Comparison of ENCODE assay signal across 19 cellular contexts in the genomic region with DNA sequence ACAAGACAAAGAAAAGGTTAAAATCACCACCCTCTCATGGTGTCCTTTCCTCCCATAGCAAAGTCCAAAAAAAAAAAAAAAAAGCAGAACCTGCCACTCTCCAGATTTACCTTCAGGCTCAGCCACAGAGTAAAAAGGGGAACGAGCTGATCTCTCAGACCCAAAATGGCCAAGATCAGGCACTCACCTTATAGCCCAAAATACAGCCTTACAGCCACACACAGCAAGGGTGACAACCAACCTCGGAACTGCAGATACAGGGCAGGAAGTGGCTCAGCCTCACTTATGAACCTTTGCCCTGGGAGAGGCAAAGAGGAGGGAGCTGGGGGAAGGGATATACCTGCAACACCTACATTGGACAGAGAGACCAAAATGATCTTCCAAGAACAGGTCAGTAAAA. TPM values are rescaled to one million over a fixed set of nuclear protein-coding genes. Genes with fewer than 3 reads are reported as not detected.
DNase-seq lines count a peak whose midpoint lies in the region; ATAC-seq, FAIRE-seq and TF ChIP-seq lines count a peak whose summit lies in the region.
"Had no signal": no experiment of that assay in that cellular context is flagged by ENCODE, and none has a peak within 500 bp of the region (broad histone marks: within the 10 kb centered on the region; RNA-seq: fewer than 3 reads in every experiment).

No MANE protein-coding gene starts in this region.

- H3K27me3 ChIP-seq in CD4-positive, alpha-beta T cell (ENCODE audit: control insufficient read depth, insufficient read depth, low read length) = no peaks in the 10 kb centered on the region
- H3K27me3 ChIP-seq: adrenal gland, ovary had no signal

- no peak for TF ChIP-seq CTCF in CD4-positive, alpha-beta T cell (IDR thresholded peaks at IDR 0.05)
- no peak for TF ChIP-seq CTCF in mucosa of descending colon (IDR thresholded peaks at IDR 0.05)
- no peak for TF ChIP-seq CTCF in HFFc6 (IDR thresholded peaks at IDR 0.05)

- DNase-seq in CD4-positive, alpha-beta T cell = no peak
- DNase-seq in GM12891 (ENCODE audit: insufficient read length, low spot score) = no peak
- peak; percentile 50 for DNase-seq in activated CD4-positive, alpha-beta memory T cell treated with anti-CD3 and anti-CD28 coated beads, Interleukin-2, amount 10 ng/mL, durations not matched to agents 7 days and 5 days
- peak in 2 of 3 donors; percentile 71 to 83 for DNase-seq in mucosa of descending colon
- no peak for DNase-seq in RPMI8226
- DNase-seq in HFFc6 = no peak
- no peak for DNase-seq in AG08395 (ENCODE audit: low spot score)
- DNase-seq: adrenal gland, caudate nucleus, DND-41, H7, mesendoderm, NCI-H1048, ovary had no signal

- H3K4me3 ChIP-seq in mucosa of descending colon = peak overlapping the region; percentile 4
- H3K4me3 ChIP-seq: adrenal gland, ovary had no signal

- H3K4me3 Mint-ChIP-seq in CD4-positive, alpha-beta T cell = peak overlapping the region; percentile 30
- H3K4me3 Mint-ChIP-seq in activated CD4-positive, alpha-beta memory T cell treated with anti-CD3 and anti-CD28 coated beads, Interleukin-2, amount 10 ng/mL, durations not matched to agents 7 days and 5 days = no peak overlapping the region
- H3K4me3 Mint-ChIP-seq in HFFc6 = no peak overlapping the region

- no peak for TF ChIP-seq POLR2A in GM12891 (IDR thresholded peaks at IDR 0.05; ENCODE audit: low read depth, low read length)

- POLR2A ChIA-PET in CD4-positive, alpha-beta T cell (lab: Charles Lee) = interaction anchor here (0.7 kb wide), 1 partner anchor 1622 kb away, joined by 3 read pairs; a partner anchor contains a TSS
- POLR2A ChIA-PET in activated CD4-positive, alpha-beta memory T cell treated with anti-CD3 and anti-CD28 coated beads, Interleukin-2, amount 10 ng/mL, durations not matched to agents 7 days and 5 days (lab: Charles Lee) = interaction anchor here (1.3 to 1.8 kb wide), 2 partner anchors 13 to 90 kb away, joined by 3 to 6 read pairs; a partner anchor contains a TSS

- intact Hi-C loops in CD4-positive, alpha-beta T cell (cut with DNase I, micrococcal nuclease) = loop anchor here (5.0 to 10.0 kb wide), 9 partner anchors 185 to 1835 kb away; a partner anchor contains a TSS
- intact Hi-C loops in mucosa of descending colon (cut with DNase I, micrococcal nuclease) = no loop called here

- no peak overlapping the region for H3K27ac Mint-ChIP-seq in CD4-positive, alpha-beta T cell
- H3K27ac Mint-ChIP-seq in activated CD4-positive, alpha-beta memory T cell treated with anti-CD3 and anti-CD28 coated beads, Interleukin-2, amount 10 ng/mL, durations not matched to agents 7 days and 5 days = no peak overlapping the region
- no peak overlapping the region for H3K27ac Mint-ChIP-seq in HFFc6

- no peak overlapping the region for H3K27ac ChIP-seq in CD4-positive, alpha-beta T cell (ENCODE audit: low read depth, low read length)
- H3K27ac ChIP-seq: adrenal gland, ovary had no signal

- ATAC-seq in CD4-positive, alpha-beta T cell (ENCODE audit: poor library complexity) = no peak
- ATAC-seq in mucosa of descending colon (peak; percentile 61), SK-N-SH treated with all-trans-retinoic acid at 6 μM for 48 hours (no peak)

- H3K4me1 ChIP-seq in mucosa of descending colon (ENCODE audit: low read depth) = peaks cover 48% of the 10 kb centered on the region

- H3K36me3 ChIP-seq in mucosa of descending colon (ENCODE audit: low read depth) = peaks cover 4% of the 10 kb centered on the region
- H3K36me3 ChIP-seq: adrenal gland, ovary had no signal

- H3K36me3 Mint-ChIP-seq in CD4-positive, alpha-beta T cell (ENCODE audit: low read depth) = peaks cover 23% of the 10 kb centered on the region
- H3K36me3 Mint-ChIP-seq in activated CD4-positive, alpha-beta memory T cell treated with anti-CD3 and anti-CD28 coated beads, Interleukin-2, amount 10 ng/mL, durations not matched to agents 7 days and 5 days (ENCODE audit: low read depth) = peaks cover 12% of the 10 kb centered on the region
- H3K36me3 Mint-ChIP-seq in HFFc6 (ENCODE audit: low read depth) = no peaks in the 10 kb centered on the region

- no peaks in the 10 kb centered on the region for H3K9me3 Mint-ChIP-seq in CD4-positive, alpha-beta T cell
- no peaks in the 10 kb centered on the region for H3K9me3 Mint-ChIP-seq in activated CD4-positive, alpha-beta memory T cell treated with anti-CD3 and anti-CD28 coated beads, Interleukin-2, amount 10 ng/mL, durations not matched to agents 7 days and 5 days
- H3K9me3 Mint-ChIP-seq in HFFc6 = no peaks in the 10 kb centered on the region

- peaks cover 82% of the 10 kb centered on the region for H3K4me1 Mint-ChIP-seq in CD4-positive, alpha-beta T cell (ENCODE audit: low read depth)
- H3K4me1 Mint-ChIP-seq in activated CD4-positive, alpha-beta memory T cell treated with anti-CD3 and anti-CD28 coated beads, Interleukin-2, amount 10 ng/mL, durations not matched to agents 7 days and 5 days = peaks cover 49% of the 10 kb centered on the region
- H3K4me1 Mint-ChIP-seq in HFFc6 (ENCODE audit: low read depth) = peaks cover 17% of the 10 kb centered on the region

- H3K9me3 ChIP-seq in CD4-positive, alpha-beta T cell (ENCODE audit: control insufficient read depth, low read length) = no peaks in the 10 kb centered on the region
- no peaks in the 10 kb centered on the region for H3K9me3 ChIP-seq in mucosa of descending colon
- H3K9me3 ChIP-seq: adrenal gland, ovary had no signal

- CTCF ChIA-PET in CD4-positive, alpha-beta T cell (lab: Charles Lee) = no interaction called here
- CTCF ChIA-PET in activated CD4-positive, alpha-beta memory T cell treated with anti-CD3 and anti-CD28 coated beads, Interleukin-2, amount 10 ng/mL, durations not matched to agents 7 days and 5 days (lab: Charles Lee) = interaction anchor here (1.2 to 1.6 kb wide), 2 partner anchors 21 to 133 kb away, joined by 3 read pairs; no protein-coding TSS in a partner anchor

- peak; percentile 85 for FAIRE-seq in GM12891 (lab: Jason Lieb, UNC)
- FAIRE-seq: frontal cortex, HTR-8/SVneo had no signal

- H3K27me3 Mint-ChIP-seq in CD4-positive, alpha-beta T cell = no peaks in the 10 kb centered on the region
- no peaks in the 10 kb centered on the region for H3K27me3 Mint-ChIP-seq in activated CD4-positive, alpha-beta memory T cell treated with anti-CD3 and anti-CD28 coated beads, Interleukin-2, amount 10 ng/mL, durations not matched to agents 7 days and 5 days
- no peaks in the 10 kb centered on the region; the same call in 1 of the 2 replicates for H3K27me3 Mint-ChIP-seq in HFFc6 (ENCODE audit: insufficient read depth)

TF ChIP-seq in GM12891, 5 proteins besides CTCF, POLR2A, EP300 and RAD21:
- TF ChIP-seq SPI1 (IDR thresholded peaks at IDR 0.05; ENCODE audit: low read depth, low read length) = no peak
- no peak for TF ChIP-seq TAF1 (IDR thresholded peaks at IDR 0.05; ENCODE audit: low read depth, low read length)
- no peak for TF ChIP-seq POU2F2 (IDR thresholded peaks at IDR 0.05; ENCODE audit: low read depth, low read length)
- no peak for TF ChIP-seq POLR2AphosphoS5 (IDR thresholded peaks at IDR 0.05; ENCODE audit: low read depth, low read length)

TF ChIP-seq in SK-N-SH treated with all-trans-retinoic acid at 6 μM for 48 hours, 23 proteins besides CTCF, POLR2A, EP300 and RAD21 (continues in another document):
- no peak for TF ChIP-seq RARB (CRISPR knock-in tag; IDR thresholded peaks at IDR 0.05)

RNA-seq across cellular contexts. Expression of a gene that starts 4.5 kb away (rescaled TPM):
- 10 to 100 TPM; 26.7 to 27.7 TPM for total RNA-seq in CD4-positive, alpha-beta T cell
- polyA plus RNA-seq in GM12891 (2012; ENCODE audit: low read depth, missing spikeins) = 13.8 TPM
- 10 to 100 TPM; 19.1 to 19.2 TPM for total RNA-seq in activated CD4-positive, alpha-beta memory T cell treated with anti-CD3 and anti-CD28 coated beads, Interleukin-2, amount 10 ng/mL, durations not matched to agents 7 days and 5 days
- total RNA-seq in mucosa of descending colon = 100 to 1,000 TPM in 1 of 3 donors, 10 to 100 TPM in 2; 78.0 to 195 (median 92.1) TPM
- 10 to 100 TPM; 12.7 to 15.6 (median 14.7) TPM for total RNA-seq in HFFc6 (2021; fragmentation: NEBNext Ultra II Directional; extraction: Animal tissue kit (Norgen Biotek cat#: 25700))

RNA-seq across cellular contexts. Expression of a gene that starts 9.0 kb away (rescaled TPM):
- total RNA-seq in CD4-positive, alpha-beta T cell = under 1 TPM in 1 of 2 experiments, not detected in 1; 0.16 TPM
- polyA plus RNA-seq in GM12891 (2012; ENCODE audit: low read depth, missing spikeins) = 0.10 TPM
- total RNA-seq in activated CD4-positive, alpha-beta memory T cell treated with anti-CD3 and anti-CD28 coated beads, Interleukin-2, amount 10 ng/mL, durations not matched to agents 7 days and 5 days = under 1 TPM; 0.20 to 0.30 TPM
- under 1 TPM in 2 of 3 donors, not detected in 1; 0.20 to 0.22 TPM for total RNA-seq in mucosa of descending colon
- not detected for total RNA-seq in HFFc6 (2021; fragmentation: NEBNext Ultra II Directional; extraction: Animal tissue kit (Norgen Biotek cat#: 25700))
- total RNA-seq: SK-MEL-5 had no signal

RNA-seq across cellular contexts. Expression of a gene that starts 24.6 kb away (rescaled TPM):
- total RNA-seq in CD4-positive, alpha-beta T cell = not detected
- not detected for polyA plus RNA-seq in GM12891 (2012; ENCODE audit: low read depth, missing spikeins)
- not detected for total RNA-seq in activated CD4-positive, alpha-beta memory T cell treated with anti-CD3 and anti-CD28 coated beads, Interleukin-2, amount 10 ng/mL, durations not matched to agents 7 days and 5 days
- not detected for total RNA-seq in mucosa of descending colon
- total RNA-seq in HFFc6 (2021; fragmentation: NEBNext Ultra II Directional; extraction: Animal tissue kit (Norgen Biotek cat#: 25700)) = not detected
- total RNA-seq: adrenal gland, frontal cortex, H7, ovary, SK-MEL-5 had no signal
- polyA plus RNA-seq: adrenal gland, BJ, ovary had no signal

RNA-seq across cellular contexts. Expression of a gene that starts 29.7 kb away (rescaled TPM):
- not detected for total RNA-seq in CD4-positive, alpha-beta T cell
- not detected for polyA plus RNA-seq in GM12891 (2012; ENCODE audit: low read depth, missing spikeins)
- total RNA-seq in activated CD4-positive, alpha-beta memory T cell treated with anti-CD3 and anti-CD28 coated beads, Interleukin-2, amount 10 ng/mL, durations not matched to agents 7 days and 5 days = not detected
- under 1 TPM in 1 of 3 donors, not detected in 2; 0.60 TPM for total RNA-seq in mucosa of descending colon
- total RNA-seq in HFFc6 (2021; fragmentation: NEBNext Ultra II Directional; extraction: Animal tissue kit (Norgen Biotek cat#: 25700)) = not detected
- total RNA-seq: SK-MEL-5 had no signal
- polyA plus RNA-seq: BJ had no signal

RNA-seq across cellular contexts. Expression of a gene that starts 30.9 kb away (rescaled TPM):
- not detected for total RNA-seq in CD4-positive, alpha-beta T cell
- polyA plus RNA-seq in GM12891 (2012; ENCODE audit: low read depth, missing spikeins) = not detected
- total RNA-seq in activated CD4-positive, alpha-beta memory T cell treated with anti-CD3 and anti-CD28 coated beads, Interleukin-2, amount 10 ng/mL, durations not matched to agents 7 days and 5 days = not detected
- total RNA-seq in mucosa of descending colon = not detected
- not detected for total RNA-seq in HFFc6 (2021; fragmentation: NEBNext Ultra II Directional; extraction: Animal tissue kit (Norgen Biotek cat#: 25700))
- total RNA-seq: adrenal gland, frontal cortex, H7, ovary, SK-MEL-5 had no signal
- polyA plus RNA-seq: adrenal gland, BJ, ovary had no signal

Comparison
In these comparisons a context has a peak if more than half of its experiments do, and no peak if none do; other contexts are left out.
1. DNase-seq: peak in activated CD4-positive, alpha-beta memory T cell treated with anti-CD3 and anti-CD28 coated beads, Interleukin-2, amount 10 ng/mL, durations not matched to agents 7 days and 5 days (single experiment) and mucosa of descending colon (2 of 3); none in CD4-positive, alpha-beta T cell (0 of 10), GM12891 (single experiment), RPMI8226 (single experiment), HFFc6 (single experiment) and AG08395 (single experiment).
2. intact Hi-C loops: an anchor here in CD4-positive, alpha-beta T cell (5.0 to 10.0 kb wide); none called in mucosa of descending colon.